In genomic region chr20:37526839-37527637, GRCh38 we compare ENCODE assay signal across 8 cellular contexts.
DNase-seq lines count a peak whose midpoint lies in the region; ATAC-seq and TF ChIP-seq lines count a peak whose summit lies in the region.

No MANE protein-coding gene starts in this region.

- no peaks in the 10 kb centered on the region for H3K9me3 ChIP-seq in KOPT-K1 (ENCODE audit: insufficient read depth, low read length, poor library complexity, severe bottlenecking)

- H3K36me3 ChIP-seq in KOPT-K1 (ENCODE audit: insufficient read depth, low read length) = no peaks in the 10 kb centered on the region

- no peak for ATAC-seq in GM18519 (IDR thresholded peaks at IDR 0.05; ENCODE audit: low FRiP score, unreplicated experiment)
- ATAC-seq in activated CD4-positive, CD25-positive, alpha-beta regulatory T cell treated with anti-CD3 and anti-CD28 coated beads, Interleukin-2, amount 50 U/mL, for 24 hours = no peak

- in situ Hi-C loops in astrocyte of the spinal cord (cut with HindIII; ENCODE audit: low sequenced_read_pairs) = no loop called here

- peak overlapping the region; percentile 79 for H3K4me3 ChIP-seq in astrocyte of the spinal cord (ENCODE audit: low read depth, low read length)

- no peak for TF ChIP-seq CTCF in astrocyte of the spinal cord (IDR thresholded peaks at IDR 0.05; ENCODE audit: low read depth, low read length)

- DNase-seq in ELR (ENCODE audit: low read depth) = peak; percentile 65
- DNase-seq in astrocyte of the spinal cord (ENCODE audit: low read depth, low spot score) = no peak
- DNase-seq in kidney tubule cell (ENCODE audit: low spot score) = peak; percentile 43
- DNase-seq in substantia nigra (lab: John Stamatoyannopoulos, UW) = peak in 2 of 49 donors; percentile 23 to 52
- no peak for DNase-seq in NCI-H2107 (lab: John Stamatoyannopoulos, UW)

- H3K27ac ChIP-seq in KOPT-K1 (ENCODE audit: low read depth, low read length, poor library complexity, severe bottlenecking) = peak overlapping the region; percentile 90
- H3K27ac ChIP-seq in substantia nigra (ENCODE audit: low read depth, low read length, poor library complexity, severe bottlenecking) = peak overlapping the region; percentile 95

Comparison
In these comparisons a context has a peak if more than half of its experiments do, and no peak if none do; other contexts are left out.
1. DNase-seq: peak in ELR (single experiment) and kidney tubule cell (single experiment); none in astrocyte of the spinal cord (single experiment) and NCI-H2107 (single experiment).